Comparison of ENCODE assay signal across 26 cellular contexts in the genomic region with DNA sequence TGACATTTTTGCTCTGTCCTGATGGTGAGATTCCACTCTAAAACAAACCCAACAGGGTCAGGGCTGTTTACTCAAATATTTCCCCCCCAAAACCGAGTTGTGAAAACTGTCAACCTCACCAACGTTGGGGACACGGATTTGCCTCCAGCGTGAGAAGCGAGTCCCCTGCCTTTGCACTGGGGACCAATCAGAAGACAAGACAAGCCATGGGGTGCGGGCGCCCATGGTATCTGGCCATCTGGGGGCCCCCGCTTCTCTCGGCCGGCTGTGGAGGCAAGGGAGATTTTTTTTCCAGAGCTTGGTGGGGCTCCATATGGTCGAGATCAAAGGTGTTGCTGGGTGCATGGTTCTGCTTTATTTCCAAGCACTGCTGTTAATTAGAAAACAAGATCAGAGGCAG.
"Had no signal": no experiment of that assay in that cellular context is flagged by ENCODE, and none has a peak within 500 bp of the region (broad histone marks: within the 10 kb centered on the region; RNA-seq: fewer than 3 reads in every experiment).

No MANE protein-coding gene starts in this region.

- H3K36me3 ChIP-seq: neural progenitor cell, ovary, right lobe of liver, sigmoid colon, stomach, thoracic aorta, thyroid gland, tibial nerve, upper lobe of left lung, vagina had no signal

- H3K4me3 ChIP-seq: neural progenitor cell, ovary, psoas muscle, right lobe of liver, sigmoid colon, stomach, thoracic aorta, thyroid gland, tibial nerve, upper lobe of left lung, vagina had no signal

- H3K9ac ChIP-seq: neural progenitor cell, parathyroid adenoma had no signal

- H3K9me3 ChIP-seq: ovary, psoas muscle, right lobe of liver, sigmoid colon, stomach, thoracic aorta, thyroid gland, tibial nerve, upper lobe of left lung, vagina had no signal

- DNase-seq: occipital lobe; ovary; posterior cingulate gyrus; psoas muscle; right cardiac atrium; right lobe of liver; sigmoid colon; small intestine; stimulated activated CD4-positive, alpha-beta T cell treated with anti-CD3 and anti-CD28 coated beads, Interleukin-15, amount 100 ng/mL, for 24 hours; stimulated activated CD4-positive, alpha-beta T cell treated with anti-CD3 and anti-CD28 coated beads, Interleukin-2, amount 100 ng/mL, for 24 hours; stimulated activated CD4-positive, alpha-beta T cell treated with anti-CD3 and anti-CD28 coated beads, Interleukin-2, amount 100 ng/mL, for 48 hours; stimulated activated CD4-positive, alpha-beta T cell treated with anti-CD3 and anti-CD28 coated beads, Interleukin-4, amount 100 ng/mL, for 24 hours; stimulated activated naive B cell treated with anti-CD40 and anti-IgM and Interleukin-4, amounts not matched to agents 10 μg/mL and 1 μg/mL and 100 μg/mL, for 72 hours; stimulated activated naive CD4-positive, alpha-beta T cell treated with Interleukin-2 at 50 U/mL for 16 hours; stomach; thyroid gland; trophoblast cell had no signal

- H3K27me3 ChIP-seq: neural progenitor cell, ovary, right lobe of liver, sigmoid colon, thyroid gland, tibial nerve, upper lobe of left lung, vagina had no signal

- H3K27ac ChIP-seq: neural progenitor cell, ovary, parathyroid adenoma, psoas muscle, right lobe of liver, sigmoid colon, stomach, thoracic aorta, thyroid gland, tibial nerve, upper lobe of left lung, vagina had no signal

- H3K36me3 Mint-ChIP-seq: neural progenitor cell; stimulated activated effector memory CD8-positive, alpha-beta T cell treated with anti-CD3 and anti-CD28 coated beads, Interleukin-12 subunit alpha, Interleukin-12 subunit beta, amount 100 ng/mL, for 72 hours; stimulated activated naive B cell treated with anti-CD40 and anti-IgM and Interleukin-4, amounts not matched to agents 10 μg/mL and 1 μg/mL and 100 μg/mL, for 72 hours had no signal

- H3K27ac Mint-ChIP-seq: nephron; neural progenitor cell; stimulated activated effector memory CD8-positive, alpha-beta T cell treated with anti-CD3 and anti-CD28 coated beads, Interleukin-12 subunit alpha, Interleukin-12 subunit beta, amount 100 ng/mL, for 72 hours; stimulated activated naive B cell treated with anti-CD40 and anti-IgM and Interleukin-4, amounts not matched to agents 10 μg/mL and 1 μg/mL and 100 μg/mL, for 72 hours; stimulated activated naive CD8-positive, alpha-beta T cell treated with anti-CD3 and anti-CD28 coated beads, Interleukin-15, Interleukin-2, amounts not matched to agents 100 ng/mL and 50 ng/mL, for 24 hours had no signal

- H3K27me3 Mint-ChIP-seq: stimulated activated naive B cell treated with anti-CD40 and anti-IgM and Interleukin-4, amounts not matched to agents 10 μg/mL and 1 μg/mL and 100 μg/mL, for 72 hours; stimulated activated naive CD8-positive, alpha-beta T cell treated with anti-CD3 and anti-CD28 coated beads, Interleukin-15, Interleukin-2, amounts not matched to agents 100 ng/mL and 50 ng/mL, for 24 hours had no signal

- H3K9me3 Mint-ChIP-seq: nephron; neural progenitor cell; stimulated activated effector memory CD8-positive, alpha-beta T cell treated with anti-CD3 and anti-CD28 coated beads, Interleukin-12 subunit alpha, Interleukin-12 subunit beta, amount 100 ng/mL, for 72 hours; stimulated activated naive CD8-positive, alpha-beta T cell treated with anti-CD3 and anti-CD28 coated beads, Interleukin-15, Interleukin-2, amounts not matched to agents 100 ng/mL and 50 ng/mL, for 24 hours had no signal

- ATAC-seq: psoas muscle; right cardiac atrium; right lobe of liver; stimulated activated effector memory CD8-positive, alpha-beta T cell treated with anti-CD3 and anti-CD28 coated beads, Interleukin-12 subunit alpha, Interleukin-12 subunit beta, amount 100 ng/mL, for 72 hours; stimulated activated naive B cell treated with anti-CD40 and anti-IgM and Interleukin-4, amounts not matched to agents 10 μg/mL and 1 μg/mL and 100 μg/mL, for 72 hours had no signal

- H3K4me1 Mint-ChIP-seq: nephron; neural progenitor cell; stimulated activated effector memory CD8-positive, alpha-beta T cell treated with anti-CD3 and anti-CD28 coated beads, Interleukin-12 subunit alpha, Interleukin-12 subunit beta, amount 100 ng/mL, for 72 hours; stimulated activated naive B cell treated with anti-CD40 and anti-IgM and Interleukin-4, amounts not matched to agents 10 μg/mL and 1 μg/mL and 100 μg/mL, for 72 hours had no signal

- H3K4me3 Mint-ChIP-seq: nephron; neural progenitor cell; stimulated activated effector memory CD8-positive, alpha-beta T cell treated with anti-CD3 and anti-CD28 coated beads, Interleukin-12 subunit alpha, Interleukin-12 subunit beta, amount 100 ng/mL, for 72 hours; stimulated activated naive B cell treated with anti-CD40 and anti-IgM and Interleukin-4, amounts not matched to agents 10 μg/mL and 1 μg/mL and 100 μg/mL, for 72 hours; stimulated activated naive CD8-positive, alpha-beta T cell treated with anti-CD3 and anti-CD28 coated beads, Interleukin-15, Interleukin-2, amounts not matched to agents 100 ng/mL and 50 ng/mL, for 24 hours had no signal

- H3K4me1 ChIP-seq: neural progenitor cell, parathyroid adenoma, psoas muscle, right lobe of liver, sigmoid colon, stomach, thyroid gland, tibial nerve, upper lobe of left lung, vagina had no signal
